Comparison of ENCODE assay signal across 30 cellular contexts in the genomic region with DNA sequence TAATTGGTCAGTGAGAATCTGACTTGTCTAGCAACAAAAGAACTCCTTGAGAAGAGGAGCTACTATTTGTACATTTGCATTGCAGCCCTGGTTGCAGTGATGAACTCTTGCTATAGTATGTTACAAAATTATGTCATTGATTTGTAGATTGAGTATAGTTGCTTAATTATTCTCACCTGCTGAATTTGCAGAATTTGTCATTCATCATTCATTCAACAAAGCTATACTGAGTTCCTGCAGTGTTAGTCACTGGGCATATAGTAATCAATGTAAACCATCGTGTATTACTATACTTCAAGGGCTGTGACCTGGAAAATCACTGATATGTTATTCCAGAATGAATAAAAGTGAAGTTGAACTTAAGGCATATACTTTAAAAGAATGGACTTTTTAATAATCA. TPM values are rescaled to one million over a fixed set of nuclear protein-coding genes. Genes with fewer than 3 reads are reported as not detected.
DNase-seq lines count a peak whose midpoint lies in the region; ATAC-seq and TF ChIP-seq lines count a peak whose summit lies in the region.
"Had no signal": no experiment of that assay in that cellular context is flagged by ENCODE, and none has a peak within 500 bp of the region (broad histone marks: within the 10 kb centered on the region; RNA-seq: fewer than 3 reads in every experiment).

No MANE protein-coding gene starts in this region.

- POLR2A ChIA-PET in HEK293 (lab: Yijun Ruan, JAX): no interaction called here
- POLR2A ChIA-PET in RWPE1 (lab: Yijun Ruan, JAX; ENCODE audit: low non-redundant PET): no interaction called here

- no peak overlapping the region for H3K27ac ChIP-seq in HEK293 (ENCODE audit: extremely low read depth, low read depth, low read length)
- H3K27ac ChIP-seq in RWPE1: no peak overlapping the region
- peak overlapping the region; percentile 13 for H3K27ac ChIP-seq in subcutaneous abdominal adipose tissue (ENCODE audit: low read depth, low read length)
- H3K27ac ChIP-seq: WERI-Rb-1 had no signal

- no peaks in the 10 kb centered on the region for H3K9me3 ChIP-seq in HEK293 (ENCODE audit: control insufficient read depth, insufficient read depth, low read depth, low read length)
- H3K9me3 ChIP-seq in subcutaneous abdominal adipose tissue (ENCODE audit: control insufficient read depth in 5 of 5, low read length in 5 of 5): no peaks in the 10 kb centered on the region
- H3K9me3 ChIP-seq: sigmoid colon, SJSA1 had no signal

- DNase-seq in RWPE1 (ENCODE audit: low spot score) (peak; percentile 54), epidermal melanocyte (ENCODE audit: insufficient read length, low spot score) (no peak), NCI-H510A treated with DMSO at 0.1 percent for 48 hours (lab: John Stamatoyannopoulos, UW) (no peak)
- no peak for DNase-seq in activated CD4-positive, alpha-beta T cell treated with anti-CD3 and anti-CD28 coated beads, Interleukin-2, amount 50 U/mL, for 48 hours
- DNase-seq: activated CD4-positive, alpha-beta T cell treated with anti-CD3 and anti-CD28 coated beads for 4 hours; activated effector memory CD4-positive, alpha-beta T cell treated with anti-CD3 and anti-CD28 coated beads, Interleukin-2, amount 50 U/mL, for 16 hours; activated T-cell treated with anti-CD3 and anti-CD28 coated beads, Interleukin-2, amount 50 U/mL, for 1 hour; aorta; C1 segment of cervical spinal cord; COR-L47; DMS53; endodermal cell; HFFc6; islet precursor cell; midbrain; naive B cell; NCI-H1092; NCI-H1694; NCI-H446; NCI-H774; posterior cingulate gyrus; sigmoid colon; stimulated activated CD4-positive, alpha-beta T cell treated with anti-CD3 and anti-CD28 coated beads, Interleukin-4, amount 100 ng/mL, for 24 hours; T1000; trophoblast cell; WERI-Rb-1 had no signal

- TF ChIP-seq CTCF in HEK293 (tag by site-specific recombination; IDR thresholded peaks at IDR 0.05) (no peak), RWPE1 (conservative IDR thresholded peaks at IDR 0.05; ENCODE audit: low read depth) (no peak)

- H3K36me3 ChIP-seq in HEK293 (ENCODE audit: control insufficient read depth in 2 of 2, insufficient read depth in 1 of 2, low read length in 2 of 2) (no peaks in the 10 kb centered on the region; a peak in 1 of 3 replicates), subcutaneous abdominal adipose tissue (ENCODE audit: control insufficient read depth in 5 of 5, insufficient read depth in 5 of 5, low read length in 5 of 5) (no peaks in the 10 kb centered on the region)
- H3K36me3 ChIP-seq: sigmoid colon, WERI-Rb-1 had no signal

- no peak overlapping the region for H3K9ac ChIP-seq in subcutaneous abdominal adipose tissue (ENCODE audit: low read length in 5 of 5)

- peaks cover 6% of the 10 kb centered on the region for H3K4me1 ChIP-seq in HEK293 (ENCODE audit: control insufficient read depth, insufficient read depth, low read length)
- H3K4me1 ChIP-seq in subcutaneous abdominal adipose tissue (ENCODE audit: control insufficient read depth in 5 of 5, insufficient read depth in 5 of 5, low read length in 5 of 5): peaks cover 3 to 59% (median 48%) of the 10 kb centered on the region in 5 donors

- peak; percentile 17 for ATAC-seq in esophagus mucosa

- CTCF ChIA-PET in HEK293 (lab: Yijun Ruan, JAX): interaction anchor here (0.6 to 1.4 kb wide), 7 partner anchors 9 to 717 kb away, joined by 3 to 5 read pairs (median 3); no protein-coding TSS in a partner anchor
- CTCF ChIA-PET in RWPE1 (lab: Yijun Ruan, JAX): interaction anchor here (0.6 kb wide), 1 partner anchor 247 kb away, joined by 4 read pairs; no protein-coding TSS in a partner anchor

- H3K27me3 ChIP-seq in subcutaneous abdominal adipose tissue (ENCODE audit: control insufficient read depth in 5 of 5, insufficient read depth in 4 of 5, low read length in 5 of 5): no peaks in the 10 kb centered on the region
- H3K27me3 ChIP-seq: sigmoid colon, SJSA1 had no signal

- H3K4me3 ChIP-seq in HEK293 (ENCODE audit: low read depth, low read length) (no peak overlapping the region), subcutaneous abdominal adipose tissue (ENCODE audit: low read depth in 1 of 5, low read length in 5 of 5) (no peak overlapping the region)
- H3K4me3 ChIP-seq: sigmoid colon, SJSA1 had no signal

TF ChIP-seq in HEK293, 187 proteins besides CTCF, POLR2A, EP300 and RAD21:
- TF ChIP-seq ZEB2 (tag by site-specific recombination; IDR thresholded peaks at IDR 0.05) (no peak), ZNF624 (tag by site-specific recombination; IDR thresholded peaks at IDR 0.05) (no peak), ZNF416 (tag by site-specific recombination; IDR thresholded peaks at IDR 0.05) (no peak)
- TF ChIP-seq, protein P1, sequence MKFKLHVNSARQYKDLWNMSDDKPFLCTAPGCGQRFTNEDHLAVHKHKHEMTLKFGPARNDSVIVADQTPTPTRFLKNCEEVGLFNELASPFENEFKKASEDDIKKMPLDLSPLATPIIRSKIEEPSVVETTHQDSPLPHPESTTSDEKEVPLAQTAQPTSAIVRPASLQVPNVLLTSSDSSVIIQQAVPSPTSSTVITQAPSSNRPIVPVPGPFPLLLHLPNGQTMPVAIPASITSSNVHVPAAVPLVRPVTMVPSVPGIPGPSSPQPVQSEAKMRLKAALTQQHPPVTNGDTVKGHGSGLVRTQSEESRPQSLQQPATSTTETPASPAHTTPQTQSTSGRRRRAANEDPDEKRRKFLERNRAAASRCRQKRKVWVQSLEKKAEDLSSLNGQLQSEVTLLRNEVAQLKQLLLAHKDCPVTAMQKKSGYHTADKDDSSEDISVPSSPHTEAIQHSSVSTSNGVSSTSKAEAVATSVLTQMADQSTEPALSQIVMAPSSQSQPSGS (tag by site-specific recombination; IDR thresholded peaks at IDR 0.05; ENCODE audit: low read depth): peak; percentile 22; the same call in 1 of the 2 replicates

RNA-seq across cellular contexts. Expression of a gene that starts 50.1 kb away (rescaled TPM):
- 14.7 TPM for total RNA-seq in esophagus mucosa
